ENCODE assay signal across 1 cellular context in genomic region chr14:104930526-104931322, GRCh38.
TF ChIP-seq lines count a peak whose summit lies in the region.

No MANE protein-coding gene starts in this region.

TF ChIP-seq in IMR-90, 13 proteins besides CTCF, POLR2A, EP300 and RAD21 (continued from another document):
- TF ChIP-seq MAZ (IDR thresholded peaks at IDR 0.05; ENCODE audit: borderline replicate concordance, low read depth, low read length) (no peak), CHD1 (IDR thresholded peaks at IDR 0.05; ENCODE audit: low read depth, low read length) (no peak), RFX5 (IDR thresholded peaks at IDR 0.05; ENCODE audit: low read depth, low read length) (no peak), RCOR1 (IDR thresholded peaks at IDR 0.05; ENCODE audit: insufficient replicate concordance, low read length) (no peak), MAFK (IDR thresholded peaks at IDR 0.05; ENCODE audit: low read depth, low read length) (no peak)
- TF ChIP-seq, protein P1, sequence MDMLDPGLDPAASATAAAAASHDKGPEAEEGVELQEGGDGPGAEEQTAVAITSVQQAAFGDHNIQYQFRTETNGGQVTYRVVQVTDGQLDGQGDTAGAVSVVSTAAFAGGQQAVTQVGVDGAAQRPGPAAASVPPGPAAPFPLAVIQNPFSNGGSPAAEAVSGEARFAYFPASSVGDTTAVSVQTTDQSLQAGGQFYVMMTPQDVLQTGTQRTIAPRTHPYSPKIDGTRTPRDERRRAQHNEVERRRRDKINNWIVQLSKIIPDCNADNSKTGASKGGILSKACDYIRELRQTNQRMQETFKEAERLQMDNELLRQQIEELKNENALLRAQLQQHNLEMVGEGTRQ (IDR thresholded peaks at IDR 0.05; ENCODE audit: low read depth, low read length) = no peak
- TF ChIP-seq, protein P2, sequence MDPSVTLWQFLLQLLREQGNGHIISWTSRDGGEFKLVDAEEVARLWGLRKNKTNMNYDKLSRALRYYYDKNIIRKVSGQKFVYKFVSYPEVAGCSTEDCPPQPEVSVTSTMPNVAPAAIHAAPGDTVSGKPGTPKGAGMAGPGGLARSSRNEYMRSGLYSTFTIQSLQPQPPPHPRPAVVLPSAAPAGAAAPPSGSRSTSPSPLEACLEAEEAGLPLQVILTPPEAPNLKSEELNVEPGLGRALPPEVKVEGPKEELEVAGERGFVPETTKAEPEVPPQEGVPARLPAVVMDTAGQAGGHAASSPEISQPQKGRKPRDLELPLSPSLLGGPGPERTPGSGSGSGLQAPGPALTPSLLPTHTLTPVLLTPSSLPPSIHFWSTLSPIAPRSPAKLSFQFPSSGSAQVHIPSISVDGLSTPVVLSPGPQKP (IDR thresholded peaks at IDR 0.05; ENCODE audit: borderline replicate concordance, low read depth, low read length) = no peak
